In genomic region chr4:54186371-54186770, GRCh38 we compare ENCODE assay signal across 8 cellular contexts.
"Had no signal": no experiment of that assay in that cellular context is flagged by ENCODE, and none has a peak within 500 bp of the region (broad histone marks: within the 10 kb centered on the region; RNA-seq: fewer than 3 reads in every experiment).

No MANE protein-coding gene starts in this region.

- H3K4me3 ChIP-seq: GM23248, GM23338, HAP-1 had no signal

- ATAC-seq: GM23338 had no signal

- H3K36me3 ChIP-seq: HAP-1 had no signal

- H3K9me3 ChIP-seq: HAP-1 had no signal

- H3K4me2 ChIP-seq: GM23338 had no signal

- H3K9ac ChIP-seq: GM23248 had no signal

- DNase-seq: GM23248, GOT3, H7, H9, HCEC 1CT, HFFc6 had no signal

- H3K4me1 ChIP-seq: HAP-1 had no signal

- H3K27ac ChIP-seq: GM23248 had no signal

- H2AFZ ChIP-seq: GM23248 had no signal
